ENCODE assay signal across 6 cellular contexts in the genomic region with DNA sequence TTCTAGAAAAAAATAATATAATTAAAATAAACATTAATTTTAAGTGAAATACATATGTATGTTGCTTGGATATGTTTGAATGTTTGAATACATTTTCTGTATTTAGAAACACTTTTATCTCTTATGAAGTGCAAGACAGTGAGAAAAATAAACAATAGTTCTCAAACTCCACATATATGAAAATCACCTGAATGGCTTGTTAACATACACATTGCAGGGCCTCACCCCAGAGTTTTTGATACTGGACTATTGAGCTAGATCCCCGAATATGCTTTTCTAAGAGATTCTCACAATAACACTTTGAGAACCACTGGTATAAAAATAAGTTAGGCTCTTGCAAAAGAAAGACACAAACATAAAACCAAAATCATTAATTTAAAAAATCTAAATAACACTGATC.
"Had no signal": no experiment of that assay in that cellular context is flagged by ENCODE, and none has a peak within 500 bp of the region (broad histone marks: within the 10 kb centered on the region; RNA-seq: fewer than 3 reads in every experiment).

No MANE protein-coding gene starts in this region.

- DNase-seq: IMR-90, KBM-7, KG1 had no signal

- H3K27me3 Mint-ChIP-seq: IgD-negative memory B cell had no signal

- H3K4me1 Mint-ChIP-seq: IgD-negative memory B cell had no signal

- H3K27ac Mint-ChIP-seq: IgD-negative memory B cell had no signal

- H3K4me3 Mint-ChIP-seq: IgD-negative memory B cell had no signal

- H3K36me3 Mint-ChIP-seq: IgD-negative memory B cell had no signal

- ATAC-seq: HepG2, K562 had no signal
